In genomic region chr3:12966847-12967750, GRCh38 we compare ENCODE assay signal across 8 cellular contexts.
DNase-seq lines count a peak whose midpoint lies in the region; ATAC-seq, FAIRE-seq and TF ChIP-seq lines count a peak whose summit lies in the region.

No MANE protein-coding gene starts in this region.

- TF ChIP-seq EP300 in GM12878 (IDR thresholded peaks at IDR 0.05; ENCODE audit: borderline replicate concordance in 1 of 2, control insufficient read depth in 1 of 2, low read depth in 2 of 2, low read length in 2 of 2), result no peak

- RAD21 ChIA-PET in GM12878 (lab: Charles Lee; ENCODE audit: unreplicated experiment), result interaction anchor here (0.8 to 1.6 kb wide), 4 partner anchors 17 to 117 kb away, joined by 3 to 5 read pairs (median 4); no protein-coding TSS in a partner anchor

- H3K4me3 ChIP-seq in GM12878, result peak overlapping the region; percentile 65

- no peaks in the 10 kb centered on the region for H3K36me3 Mint-ChIP-seq in stimulated activated naive CD8-positive, alpha-beta T cell treated with anti-CD3 and anti-CD28 coated beads, Interleukin-15, Interleukin-2, amounts not matched to agents 100 ng/mL and 50 ng/mL, for 24 hours (ENCODE audit: low read depth)

- TF ChIP-seq CTCF in GM12878 (IDR thresholded peaks at IDR 0.05 in 2 of 3, conservative IDR thresholded peaks at IDR 0.05 in 1 of 3; ENCODE audit: control insufficient read depth in 2 of 3, extremely low read depth in 1 of 3, insufficient read depth in 1 of 3, low read depth in 3 of 3, low read length in 3 of 3), result no peak

- no peak for FAIRE-seq in GM12878 (lab: Jason Lieb, UNC)

- no peaks in the 10 kb centered on the region for H3K9me3 ChIP-seq in GM12878 (replicated peaks; ENCODE audit: control insufficient read depth, insufficient read depth, low read length)

- H3K79me2 ChIP-seq in GM12878 (ENCODE audit: control insufficient read depth, insufficient read depth, low read length), result peaks cover 36% of the 10 kb centered on the region

- in situ Hi-C loops in GM12878 (cut with MboI), result no loop called here

- no peak overlapping the region for H2AFZ ChIP-seq in GM12878 (ENCODE audit: control insufficient read depth, low read depth, low read length)

- peak overlapping the region; percentile 83 for H3K4me2 ChIP-seq in GM12878 (ENCODE audit: control insufficient read depth, insufficient read depth)

- H4K20me1 ChIP-seq in GM12878 (ENCODE audit: control insufficient read depth, insufficient read depth), result peaks cover 21% of the 10 kb centered on the region

- POLR2A ChIA-PET in GM12878 (lab: Charles Lee), result interaction anchor here (0.6 kb wide), 1 partner anchor 297 kb away, joined by 6 read pairs; no protein-coding TSS in a partner anchor

- H3K27me3 ChIP-seq in GM12878 (replicated peaks in 1 of 2; ENCODE audit: control insufficient read depth in 2 of 2, insufficient read depth in 2 of 2, low read length in 1 of 2) (no peaks in the 10 kb centered on the region), layer of hippocampus (ENCODE audit: control insufficient read depth, insufficient read depth, low read length) (no peaks in the 10 kb centered on the region)

- no peak for TF ChIP-seq RAD21 in GM12878 (IDR thresholded peaks at IDR 0.05; ENCODE audit: insufficient read depth, low read depth, low read length)

- CTCF ChIA-PET in GM12878 (lab: Yijun Ruan, JAX), result interaction anchor here (0.6 to 2.0 kb wide), 4 partner anchors 17 to 125 kb away, joined by 3 to 8 read pairs (median 5); no protein-coding TSS in a partner anchor

- peak; percentile 18 for ATAC-seq in GM21515 (IDR thresholded peaks at IDR 0.05; ENCODE audit: unreplicated experiment)
- ATAC-seq in GM12878, result no peak; the same call in 1 of the 3 replicates

- DNase-seq in CD1c-positive myeloid dendritic cell (ENCODE audit: extremely low spot score) (peak; percentile 16), HuH-7 (ENCODE audit: low spot score) (peak; percentile 74), GM12878 (ENCODE audit: low read depth, low spot score) (no peak), NCI-H1436 treated with DMSO at 0.1 percent for 48 hours (lab: John Stamatoyannopoulos, UW) (no peak), DMS79 treated with DMSO at 0.1 percent for 48 hours (lab: John Stamatoyannopoulos, UW) (no peak)

- no peaks in the 10 kb centered on the region for H3K9me3 Mint-ChIP-seq in stimulated activated naive CD8-positive, alpha-beta T cell treated with anti-CD3 and anti-CD28 coated beads, Interleukin-15, Interleukin-2, amounts not matched to agents 100 ng/mL and 50 ng/mL, for 24 hours

- peak overlapping the region; percentile 75 for H3K4me3 Mint-ChIP-seq in stimulated activated naive CD8-positive, alpha-beta T cell treated with anti-CD3 and anti-CD28 coated beads, Interleukin-15, Interleukin-2, amounts not matched to agents 100 ng/mL and 50 ng/mL, for 24 hours

- SMC1A ChIA-PET in GM12878 (lab: Charles Lee; ENCODE audit: uncharacterized antibody, unreplicated experiment), result no interaction called here

- intact Hi-C loops in GM12878 (cut with micrococcal nuclease; ENCODE audit: unreplicated experiment), result no loop called here

- 33% methylated on average over 71 of the region's 75 CpGs for WGBS in GM12878 (ENCODE audit: insufficient coverage, insufficient replicate concordance, low lambda C conversion rate, missing lambda C conversion rate)

- H3K4me1 Mint-ChIP-seq in stimulated activated naive CD8-positive, alpha-beta T cell treated with anti-CD3 and anti-CD28 coated beads, Interleukin-15, Interleukin-2, amounts not matched to agents 100 ng/mL and 50 ng/mL, for 24 hours (ENCODE audit: low read depth), result peaks cover 59% of the 10 kb centered on the region

- no peaks in the 10 kb centered on the region for H3K27me3 Mint-ChIP-seq in stimulated activated naive CD8-positive, alpha-beta T cell treated with anti-CD3 and anti-CD28 coated beads, Interleukin-15, Interleukin-2, amounts not matched to agents 100 ng/mL and 50 ng/mL, for 24 hours

- H3K27ac Mint-ChIP-seq in stimulated activated naive CD8-positive, alpha-beta T cell treated with anti-CD3 and anti-CD28 coated beads, Interleukin-15, Interleukin-2, amounts not matched to agents 100 ng/mL and 50 ng/mL, for 24 hours, result peak overlapping the region; percentile 55

- BruUV-seq in GM12878 (replicated peaks; lab: Mats Ljungman, UMichigan), result no TSS peak

- TF ChIP-seq POLR2A in GM12878 (IDR thresholded peaks at IDR 0.05; ENCODE audit: low read depth, low read length), result no peak

- H3K36me3 ChIP-seq in GM12878 (ENCODE audit: control insufficient read depth in 2 of 2, insufficient read depth in 2 of 2, low read length in 1 of 2), result peaks cover 3 to 16% of the 10 kb centered on the region in 2 experiments; a peak in 3 of 4 replicates

- peak overlapping the region; percentile 4; the same call in 1 of the 2 replicates for H3K9ac ChIP-seq in GM12878 (ENCODE audit: control insufficient read depth, insufficient read depth, low read length)

- H3K27ac ChIP-seq in GM12878 (ENCODE audit: control insufficient read depth, insufficient read depth), result no peak overlapping the region
- peak overlapping the region; percentile 36 for H3K27ac ChIP-seq in layer of hippocampus (ENCODE audit: low read depth, low read length)

- peaks cover 35% of the 10 kb centered on the region for H3K4me1 ChIP-seq in GM12878 (ENCODE audit: control insufficient read depth, insufficient read depth, low read length)

TF ChIP-seq in GM12878, 131 proteins besides CTCF, POLR2A, EP300 and RAD21:
- peak; percentile 57; the same call in 1 of the 2 replicates for TF ChIP-seq LARP7 (IDR thresholded peaks at IDR 0.05)
- peak; percentile 73 for TF ChIP-seq HDGF (IDR thresholded peaks at IDR 0.05)
- TF ChIP-seq PAX5 (IDR thresholded peaks at IDR 0.05; ENCODE audit: borderline replicate concordance, low read depth, low read length), result no peak
- TF ChIP-seq GATAD2B (conservative IDR thresholded peaks at IDR 0.05; ENCODE audit: low read depth), result 0 out of 2 replicates have a peak, but pooled peaks have one; percentile 50
- TF ChIP-seq ESRRA (IDR thresholded peaks at IDR 0.05; ENCODE audit: low read length), result no peak
- no peak for TF ChIP-seq ZNF24 (IDR thresholded peaks at IDR 0.05)

Comparison
In these comparisons a context has a peak if more than half of its experiments do, and no peak if none do; other contexts are left out.
1. DNase-seq: peak in CD1c-positive myeloid dendritic cell (single experiment) and HuH-7 (single experiment); none in GM12878 (single experiment), NCI-H1436 treated with DMSO at 0.1 percent for 48 hours (single experiment) and DMS79 treated with DMSO at 0.1 percent for 48 hours (single experiment).